12 cellular contexts compared by ENCODE assay signal in genomic region chr19:31339405-31339804, GRCh38. TPM values are rescaled to one million over a fixed set of nuclear protein-coding genes. Genes with fewer than 3 reads are reported as not detected.
DNase-seq lines count a peak whose midpoint lies in the region; ATAC-seq and TF ChIP-seq lines count a peak whose summit lies in the region.
"Had no signal": no experiment of that assay in that cellular context is flagged by ENCODE, and none has a peak within 500 bp of the region (broad histone marks: within the 10 kb centered on the region; RNA-seq: fewer than 3 reads in every experiment).

No MANE protein-coding gene starts in this region.

- no peaks in the 10 kb centered on the region for H4K20me1 ChIP-seq in PC-3 (ENCODE audit: low read length)

- no peaks in the 10 kb centered on the region for H3F3A ChIP-seq in PC-3 (ENCODE audit: low read length, unreplicated experiment)

- H3K4me1 Mint-ChIP-seq in activated CD4-positive, alpha-beta memory T cell treated with anti-CD3 and anti-CD28 coated beads, Interleukin-2, amount 10 ng/mL, durations not matched to agents 7 days and 5 days: peaks cover 31% of the 10 kb centered on the region
- peaks cover 25% of the 10 kb centered on the region for H3K4me1 Mint-ChIP-seq in activated CD4-positive, alpha-beta memory T cell treated with anti-CD3 and anti-CD28 coated beads for 36 hours (ENCODE audit: low read depth)
- H3K4me1 Mint-ChIP-seq in activated T-helper 17 cell treated with anti-CD3 and anti-CD28 coated beads, Interleukin-2, amount 50 U/mL, for 72 hours: peaks cover 10% of the 10 kb centered on the region

- no peak for DNase-seq in activated CD4-positive, alpha-beta memory T cell treated with anti-CD3 and anti-CD28 coated beads, Interleukin-2, amount 10 ng/mL, durations not matched to agents 7 days and 5 days
- DNase-seq in activated CD4-positive, alpha-beta memory T cell treated with anti-CD3 and anti-CD28 coated beads for 36 hours: no peak
- DNase-seq in left lobe of liver (ENCODE audit: low spot score) (peak; percentile 18), NCI-H1048 (lab: John Stamatoyannopoulos, UW) (no peak), PC-3 (no peak)
- DNase-seq in activated CD4-positive, CD25-positive, alpha-beta regulatory T cell (lab: John Stamatoyannopoulos, UW): no peak
- DNase-seq: WERI-Rb-1 had no signal

- no peak overlapping the region for H3K27ac Mint-ChIP-seq in activated CD4-positive, alpha-beta memory T cell treated with anti-CD3 and anti-CD28 coated beads, Interleukin-2, amount 10 ng/mL, durations not matched to agents 7 days and 5 days
- H3K27ac Mint-ChIP-seq in activated CD4-positive, alpha-beta memory T cell treated with anti-CD3 and anti-CD28 coated beads for 36 hours: no peak overlapping the region
- H3K27ac Mint-ChIP-seq in activated T-helper 17 cell treated with anti-CD3 and anti-CD28 coated beads, Interleukin-2, amount 50 U/mL, for 72 hours: no peak overlapping the region

- no peaks in the 10 kb centered on the region for H3K9me3 Mint-ChIP-seq in activated CD4-positive, alpha-beta memory T cell treated with anti-CD3 and anti-CD28 coated beads, Interleukin-2, amount 10 ng/mL, durations not matched to agents 7 days and 5 days
- H3K9me3 Mint-ChIP-seq in activated CD4-positive, alpha-beta memory T cell treated with anti-CD3 and anti-CD28 coated beads for 36 hours: no peaks in the 10 kb centered on the region
- no peaks in the 10 kb centered on the region for H3K9me3 Mint-ChIP-seq in activated T-helper 17 cell treated with anti-CD3 and anti-CD28 coated beads, Interleukin-2, amount 50 U/mL, for 72 hours

- H3K9me3 ChIP-seq in stomach smooth muscle (ENCODE audit: control insufficient read depth in 2 of 2, low read length in 2 of 2) (no peaks in the 10 kb centered on the region), PC-3 (ENCODE audit: low read length) (no peaks in the 10 kb centered on the region)
- H3K9me3 ChIP-seq: A549 had no signal

- no peaks in the 10 kb centered on the region for H3K9me2 ChIP-seq in PC-3 (replicated peaks; ENCODE audit: low read length)

- CTCF ChIA-PET in activated CD4-positive, alpha-beta memory T cell treated with anti-CD3 and anti-CD28 coated beads, Interleukin-2, amount 10 ng/mL, durations not matched to agents 7 days and 5 days (lab: Charles Lee): interaction anchor here (0.9 to 1.3 kb wide), 2 partner anchors 26 to 656 kb away, joined by 3 read pairs; no protein-coding TSS in a partner anchor
- CTCF ChIA-PET in activated CD4-positive, alpha-beta memory T cell treated with anti-CD3 and anti-CD28 coated beads for 36 hours (lab: Charles Lee): interaction anchor here (0.7 to 1.1 kb wide), 2 partner anchors 129 to 285 kb away, joined by 3 to 4 read pairs; no protein-coding TSS in a partner anchor
- CTCF ChIA-PET in PC-3 (lab: Charles Lee): no interaction called here

- peak overlapping the region; percentile 25 for H3K4me3 Mint-ChIP-seq in activated CD4-positive, alpha-beta memory T cell treated with anti-CD3 and anti-CD28 coated beads, Interleukin-2, amount 10 ng/mL, durations not matched to agents 7 days and 5 days
- H3K4me3 Mint-ChIP-seq in activated CD4-positive, alpha-beta memory T cell treated with anti-CD3 and anti-CD28 coated beads for 36 hours: no peak overlapping the region
- H3K4me3 Mint-ChIP-seq in activated T-helper 17 cell treated with anti-CD3 and anti-CD28 coated beads, Interleukin-2, amount 50 U/mL, for 72 hours: peak overlapping the region; percentile 49

- H2AFZ ChIP-seq in PC-3 (ENCODE audit: low read length): no peak overlapping the region

- peak overlapping the region; percentile 59 to 66 for H3K4me3 ChIP-seq in stomach smooth muscle (ENCODE audit: low read length in 2 of 2)
- H3K4me3 ChIP-seq in PC-3 (ENCODE audit: low read length): no peak overlapping the region
- H3K4me3 ChIP-seq: A549 had no signal

- peaks cover 54% of the 10 kb centered on the region for H3K4me1 ChIP-seq in stomach smooth muscle (ENCODE audit: control insufficient read depth, insufficient read depth, low read length)
- no peaks in the 10 kb centered on the region for H3K4me1 ChIP-seq in PC-3 (ENCODE audit: insufficient read depth, low read length)

- no peaks in the 10 kb centered on the region for H3K79me2 ChIP-seq in PC-3 (ENCODE audit: low read length)

- H3K36me3 Mint-ChIP-seq in activated CD4-positive, alpha-beta memory T cell treated with anti-CD3 and anti-CD28 coated beads, Interleukin-2, amount 10 ng/mL, durations not matched to agents 7 days and 5 days (ENCODE audit: low read depth): no peaks in the 10 kb centered on the region
- no peaks in the 10 kb centered on the region for H3K36me3 Mint-ChIP-seq in activated CD4-positive, alpha-beta memory T cell treated with anti-CD3 and anti-CD28 coated beads for 36 hours
- H3K36me3 Mint-ChIP-seq in activated T-helper 17 cell treated with anti-CD3 and anti-CD28 coated beads, Interleukin-2, amount 50 U/mL, for 72 hours (ENCODE audit: low read depth): no peaks in the 10 kb centered on the region
- H3K36me3 Mint-ChIP-seq: IgD-negative memory B cell had no signal

- H3K36me3 ChIP-seq in stomach smooth muscle (ENCODE audit: control insufficient read depth in 2 of 2, insufficient read depth in 2 of 2, low read length in 2 of 2): no peaks in the 10 kb centered on the region
- no peaks in the 10 kb centered on the region for H3K36me3 ChIP-seq in PC-3 (ENCODE audit: low read depth, low read length)
- H3K36me3 ChIP-seq: WERI-Rb-1 had no signal

- H3K9ac ChIP-seq in stomach smooth muscle (ENCODE audit: low read length in 2 of 2) (peak overlapping the region; percentile 4 to 42), PC-3 (ENCODE audit: low read length) (no peak overlapping the region)

- POLR2A ChIA-PET in activated CD4-positive, alpha-beta memory T cell treated with anti-CD3 and anti-CD28 coated beads, Interleukin-2, amount 10 ng/mL, durations not matched to agents 7 days and 5 days (lab: Charles Lee): interaction anchor here (0.7 to 1.3 kb wide), 2 partner anchors 12 to 125 kb away, joined by 3 read pairs; no protein-coding TSS in a partner anchor
- POLR2A ChIA-PET in activated CD4-positive, alpha-beta memory T cell treated with anti-CD3 and anti-CD28 coated beads for 36 hours (lab: Charles Lee): no interaction called here
- POLR2A ChIA-PET in PC-3 (lab: Charles Lee; ENCODE audit: unreplicated experiment): no interaction called here

- H3K27me3 Mint-ChIP-seq in activated CD4-positive, alpha-beta memory T cell treated with anti-CD3 and anti-CD28 coated beads, Interleukin-2, amount 10 ng/mL, durations not matched to agents 7 days and 5 days: peaks cover 40% of the 10 kb centered on the region
- H3K27me3 Mint-ChIP-seq in activated CD4-positive, alpha-beta memory T cell treated with anti-CD3 and anti-CD28 coated beads for 36 hours: peaks cover 7% of the 10 kb centered on the region
- peaks cover 2% of the 10 kb centered on the region for H3K27me3 Mint-ChIP-seq in activated T-helper 17 cell treated with anti-CD3 and anti-CD28 coated beads, Interleukin-2, amount 50 U/mL, for 72 hours

- no peak for TF ChIP-seq CTCF in PC-3 (conservative IDR thresholded peaks at IDR 0.05; ENCODE audit: low read depth, low read length)

- H3K27me3 ChIP-seq in stomach smooth muscle (ENCODE audit: control insufficient read depth in 1 of 2, insufficient read depth in 2 of 2, low read length in 2 of 2) (no peaks in the 10 kb centered on the region), PC-3 (ENCODE audit: low read length) (no peaks in the 10 kb centered on the region)

- H3K27ac ChIP-seq in stomach smooth muscle (ENCODE audit: low read length) (peak overlapping the region; percentile 69), PC-3 (ENCODE audit: low read length) (no peak overlapping the region)
- H3K27ac ChIP-seq: A549, WERI-Rb-1 had no signal

- BruUV-seq in PC-3 (replicated peaks; lab: Mats Ljungman, UMichigan): no TSS peak

- ATAC-seq in activated T-helper 17 cell treated with anti-CD3 and anti-CD28 coated beads, Interleukin-2, amount 50 U/mL, for 72 hours (replicated peaks): no peak
- ATAC-seq in left lobe of liver (no peak), PC-3 (no peak)
- ATAC-seq: A549 had no signal

- H3K4me2 ChIP-seq in PC-3 (ENCODE audit: low read length): no peak overlapping the region
- H3K4me2 ChIP-seq: A549 had no signal

- intact Hi-C loops in activated CD4-positive, alpha-beta memory T cell treated with anti-CD3 and anti-CD28 coated beads for 36 hours (cut with micrococcal nuclease): no loop called here
- intact Hi-C loops in PC-3 (cut with micrococcal nuclease): no loop called here

RNA-seq across cellular contexts. Expression of gene TSHZ3, which starts 9.8 kb away (rescaled TPM):
- 1 to 10 TPM; 3.0 to 4.2 TPM for total RNA-seq in activated CD4-positive, alpha-beta memory T cell treated with anti-CD3 and anti-CD28 coated beads, Interleukin-2, amount 10 ng/mL, durations not matched to agents 7 days and 5 days
- 1 to 10 TPM; 1.6 to 2.6 TPM for total RNA-seq in activated CD4-positive, alpha-beta memory T cell treated with anti-CD3 and anti-CD28 coated beads for 36 hours
- 1 to 10 TPM in 1 of 2 donors, under 1 TPM in 1; 0.82 to 1.2 TPM for total RNA-seq in activated T-helper 17 cell treated with anti-CD3 and anti-CD28 coated beads, Interleukin-2, amount 50 U/mL, for 72 hours
- total RNA-seq in left lobe of liver (1.1 TPM), PC-3 (2014; rRNA removed) (0.18 and 0.23 TPM in 2 replicates)
- total RNA-seq: G401 had no signal
